In the genomic region with DNA sequence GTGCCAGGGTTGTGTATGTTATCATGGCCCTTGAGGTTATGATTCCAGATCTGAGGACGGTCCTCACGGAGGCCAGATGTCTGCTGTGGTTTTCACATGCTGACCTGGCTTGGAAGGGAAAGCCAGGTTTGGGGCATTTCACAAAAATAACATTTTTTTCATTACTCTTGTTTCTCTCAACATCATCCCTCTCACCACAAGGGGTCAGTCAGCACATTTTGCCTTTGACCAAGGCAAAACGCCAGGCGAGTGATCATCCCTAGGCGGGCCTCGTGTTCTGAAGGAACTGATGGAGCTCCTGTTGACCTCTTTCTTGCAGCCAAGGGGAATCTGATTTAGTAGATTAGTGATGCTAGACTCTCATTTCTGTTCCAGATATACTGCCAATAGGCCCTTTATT, we compare ENCODE assay signal across 8 cellular contexts.
DNase-seq lines count a peak whose midpoint lies in the region; ATAC-seq and TF ChIP-seq lines count a peak whose summit lies in the region.

No MANE protein-coding gene starts in this region.

- peak; percentile 60 for TF ChIP-seq RAD21 in Ishikawa (IDR thresholded peaks at IDR 0.05; ENCODE audit: low read depth)

- intact Hi-C loops in Right ventricle myocardium inferior (cut with DNase I): no loop called here
- intact Hi-C loops in cardiac septum (cut with DNase I): no loop called here
- intact Hi-C loops in activated T-helper 1 cell treated with anti-CD3 and anti-CD28 coated beads, Interleukin-12 subunit alpha, Interleukin-12 subunit beta, Interleukin-2, Interleukin-4 antibody, amounts not matched to agents 30 ng/mL and 10 ng/mL and 1 ng/mL, durations not matched to agents 14 hours and 24 hours and 36 hours (cut with micrococcal nuclease): loop anchor here (1.0 kb wide), 2 partner anchors 133 to 137 kb away; a partner anchor contains a TSS

- H3K4me3 Mint-ChIP-seq in stimulated activated memory B cell treated with anti-CD40 and anti-IgM and Interleukin-4, amounts not matched to agents 10 μg/mL and 1 μg/mL and 100 μg/mL, for 72 hours: no peak overlapping the region
- no peak overlapping the region for H3K4me3 Mint-ChIP-seq in activated T-helper 1 cell treated with anti-CD3 and anti-CD28 coated beads, Interleukin-12 subunit alpha, Interleukin-12 subunit beta, Interleukin-2, Interleukin-4 antibody, amounts not matched to agents 30 ng/mL and 10 ng/mL and 1 ng/mL, durations not matched to agents 14 hours and 24 hours and 36 hours

- peak; percentile 37 for ATAC-seq in Right ventricle myocardium inferior
- ATAC-seq in stimulated activated memory B cell treated with anti-CD40 and anti-IgM and Interleukin-4, amounts not matched to agents 10 μg/mL and 1 μg/mL and 100 μg/mL, for 72 hours: peak; percentile 62

- H3K9me3 Mint-ChIP-seq in stimulated activated memory B cell treated with anti-CD40 and anti-IgM and Interleukin-4, amounts not matched to agents 10 μg/mL and 1 μg/mL and 100 μg/mL, for 72 hours: no peaks in the 10 kb centered on the region
- no peaks in the 10 kb centered on the region for H3K9me3 Mint-ChIP-seq in activated T-helper 1 cell treated with anti-CD3 and anti-CD28 coated beads, Interleukin-12 subunit alpha, Interleukin-12 subunit beta, Interleukin-2, Interleukin-4 antibody, amounts not matched to agents 30 ng/mL and 10 ng/mL and 1 ng/mL, durations not matched to agents 14 hours and 24 hours and 36 hours

- H3K27me3 Mint-ChIP-seq in stimulated activated memory B cell treated with anti-CD40 and anti-IgM and Interleukin-4, amounts not matched to agents 10 μg/mL and 1 μg/mL and 100 μg/mL, for 72 hours: peaks cover 10% of the 10 kb centered on the region
- H3K27me3 Mint-ChIP-seq in activated T-helper 1 cell treated with anti-CD3 and anti-CD28 coated beads, Interleukin-12 subunit alpha, Interleukin-12 subunit beta, Interleukin-2, Interleukin-4 antibody, amounts not matched to agents 30 ng/mL and 10 ng/mL and 1 ng/mL, durations not matched to agents 14 hours and 24 hours and 36 hours (ENCODE audit: insufficient read depth): peaks cover 23% of the 10 kb centered on the region

- no peak overlapping the region for H3K27ac Mint-ChIP-seq in stimulated activated memory B cell treated with anti-CD40 and anti-IgM and Interleukin-4, amounts not matched to agents 10 μg/mL and 1 μg/mL and 100 μg/mL, for 72 hours
- no peak overlapping the region for H3K27ac Mint-ChIP-seq in activated T-helper 1 cell treated with anti-CD3 and anti-CD28 coated beads, Interleukin-12 subunit alpha, Interleukin-12 subunit beta, Interleukin-2, Interleukin-4 antibody, amounts not matched to agents 30 ng/mL and 10 ng/mL and 1 ng/mL, durations not matched to agents 14 hours and 24 hours and 36 hours

- no peaks in the 10 kb centered on the region for H3K4me1 Mint-ChIP-seq in stimulated activated memory B cell treated with anti-CD40 and anti-IgM and Interleukin-4, amounts not matched to agents 10 μg/mL and 1 μg/mL and 100 μg/mL, for 72 hours
- H3K4me1 Mint-ChIP-seq in activated T-helper 1 cell treated with anti-CD3 and anti-CD28 coated beads, Interleukin-12 subunit alpha, Interleukin-12 subunit beta, Interleukin-2, Interleukin-4 antibody, amounts not matched to agents 30 ng/mL and 10 ng/mL and 1 ng/mL, durations not matched to agents 14 hours and 24 hours and 36 hours (ENCODE audit: low read depth): no peaks in the 10 kb centered on the region

- DNase-seq in Right ventricle myocardium inferior (ENCODE audit: missing footprints) (no peak), cardiac septum (ENCODE audit: low spot score) (no peak), amniotic epithelial cell (ENCODE audit: low read depth) (peak; percentile 63), iPS DF 4.7 (ENCODE audit: extremely low read depth, low spot score) (peak; percentile 30)
- DNase-seq in stimulated activated naive CD4-positive, alpha-beta T cell treated with Interleukin-2 at 50 U/mL for 16 hours (lab: John Stamatoyannopoulos, UW): no peak
- DNase-seq in activated T-helper 1 cell treated with anti-CD3 and anti-CD28 coated beads, Interleukin-12 subunit alpha, Interleukin-12 subunit beta, Interleukin-2, Interleukin-4 antibody, amounts not matched to agents 30 ng/mL and 10 ng/mL and 1 ng/mL, durations not matched to agents 14 hours and 24 hours and 36 hours (ENCODE audit: low spot score): no peak

- no peak for TF ChIP-seq EP300 in Ishikawa (IDR thresholded peaks at IDR 0.05; ENCODE audit: borderline replicate concordance)

- H3K36me3 Mint-ChIP-seq in stimulated activated memory B cell treated with anti-CD40 and anti-IgM and Interleukin-4, amounts not matched to agents 10 μg/mL and 1 μg/mL and 100 μg/mL, for 72 hours: no peaks in the 10 kb centered on the region
- no peaks in the 10 kb centered on the region for H3K36me3 Mint-ChIP-seq in activated T-helper 1 cell treated with anti-CD3 and anti-CD28 coated beads, Interleukin-12 subunit alpha, Interleukin-12 subunit beta, Interleukin-2, Interleukin-4 antibody, amounts not matched to agents 30 ng/mL and 10 ng/mL and 1 ng/mL, durations not matched to agents 14 hours and 24 hours and 36 hours (ENCODE audit: low read depth)

TF ChIP-seq in Ishikawa, 13 proteins besides CTCF, POLR2A, EP300 and RAD21:
- TF ChIP-seq EGR1 (IDR thresholded peaks at IDR 0.05) (no peak), YY1 (IDR thresholded peaks at IDR 0.05; ENCODE audit: low read depth) (no peak), CEBPB (IDR thresholded peaks at IDR 0.05) (no peak), FOXM1 (IDR thresholded peaks at IDR 0.05; ENCODE audit: borderline replicate concordance, low read depth) (no peak), TAF1 (IDR thresholded peaks at IDR 0.05; ENCODE audit: low read depth) (no peak), NFIC (IDR thresholded peaks at IDR 0.05) (no peak), TCF12 (IDR thresholded peaks at IDR 0.05; ENCODE audit: low read depth) (no peak), CREB1 (IDR thresholded peaks at IDR 0.05; ENCODE audit: low read depth) (no peak), TEAD4 (IDR thresholded peaks at IDR 0.05) (no peak)
- TF ChIP-seq, protein P1, sequence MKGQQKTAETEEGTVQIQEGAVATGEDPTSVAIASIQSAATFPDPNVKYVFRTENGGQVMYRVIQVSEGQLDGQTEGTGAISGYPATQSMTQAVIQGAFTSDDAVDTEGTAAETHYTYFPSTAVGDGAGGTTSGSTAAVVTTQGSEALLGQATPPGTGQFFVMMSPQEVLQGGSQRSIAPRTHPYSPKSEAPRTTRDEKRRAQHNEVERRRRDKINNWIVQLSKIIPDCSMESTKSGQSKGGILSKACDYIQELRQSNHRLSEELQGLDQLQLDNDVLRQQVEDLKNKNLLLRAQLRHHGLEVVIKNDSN (IDR thresholded peaks at IDR 0.05): no peak
- TF ChIP-seq, protein P2, sequence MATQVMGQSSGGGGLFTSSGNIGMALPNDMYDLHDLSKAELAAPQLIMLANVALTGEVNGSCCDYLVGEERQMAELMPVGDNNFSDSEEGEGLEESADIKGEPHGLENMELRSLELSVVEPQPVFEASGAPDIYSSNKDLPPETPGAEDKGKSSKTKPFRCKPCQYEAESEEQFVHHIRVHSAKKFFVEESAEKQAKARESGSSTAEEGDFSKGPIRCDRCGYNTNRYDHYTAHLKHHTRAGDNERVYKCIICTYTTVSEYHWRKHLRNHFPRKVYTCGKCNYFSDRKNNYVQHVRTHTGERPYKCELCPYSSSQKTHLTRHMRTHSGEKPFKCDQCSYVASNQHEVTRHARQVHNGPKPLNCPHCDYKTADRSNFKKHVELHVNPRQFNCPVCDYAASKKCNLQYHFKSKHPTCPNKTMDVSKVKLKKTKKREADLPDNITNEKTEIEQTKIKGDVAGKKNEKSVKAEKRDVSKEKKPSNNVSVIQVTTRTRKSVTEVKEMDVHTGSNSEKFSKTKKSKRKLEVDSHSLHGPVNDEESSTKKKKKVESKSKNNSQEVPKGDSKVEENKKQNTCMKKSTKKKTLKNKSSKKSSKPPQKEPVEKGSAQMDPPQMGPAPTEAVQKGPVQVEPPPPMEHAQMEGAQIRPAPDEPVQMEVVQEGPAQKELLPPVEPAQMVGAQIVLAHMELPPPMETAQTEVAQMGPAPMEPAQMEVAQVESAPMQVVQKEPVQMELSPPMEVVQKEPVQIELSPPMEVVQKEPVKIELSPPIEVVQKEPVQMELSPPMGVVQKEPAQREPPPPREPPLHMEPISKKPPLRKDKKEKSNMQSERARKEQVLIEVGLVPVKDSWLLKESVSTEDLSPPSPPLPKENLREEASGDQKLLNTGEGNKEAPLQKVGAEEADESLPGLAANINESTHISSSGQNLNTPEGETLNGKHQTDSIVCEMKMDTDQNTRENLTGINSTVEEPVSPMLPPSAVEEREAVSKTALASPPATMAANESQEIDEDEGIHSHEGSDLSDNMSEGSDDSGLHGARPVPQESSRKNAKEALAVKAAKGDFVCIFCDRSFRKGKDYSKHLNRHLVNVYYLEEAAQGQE (IDR thresholded peaks at IDR 0.05; ENCODE audit: low read depth): no peak

Comparison
In these comparisons a context has a peak if more than half of its experiments do, and no peak if none do; other contexts are left out.
1. DNase-seq: peak in amniotic epithelial cell (single experiment) and iPS DF 4.7 (single experiment); none in Right ventricle myocardium inferior (single experiment), cardiac septum (single experiment), stimulated activated naive CD4-positive, alpha-beta T cell treated with Interleukin-2 at 50 U/mL for 16 hours (single experiment) and activated T-helper 1 cell treated with anti-CD3 and anti-CD28 coated beads, Interleukin-12 subunit alpha, Interleukin-12 subunit beta, Interleukin-2, Interleukin-4 antibody, amounts not matched to agents 30 ng/mL and 10 ng/mL and 1 ng/mL, durations not matched to agents 14 hours and 24 hours and 36 hours (single experiment).